ENCODE assay signal across 8 cellular contexts in the genomic region with DNA sequence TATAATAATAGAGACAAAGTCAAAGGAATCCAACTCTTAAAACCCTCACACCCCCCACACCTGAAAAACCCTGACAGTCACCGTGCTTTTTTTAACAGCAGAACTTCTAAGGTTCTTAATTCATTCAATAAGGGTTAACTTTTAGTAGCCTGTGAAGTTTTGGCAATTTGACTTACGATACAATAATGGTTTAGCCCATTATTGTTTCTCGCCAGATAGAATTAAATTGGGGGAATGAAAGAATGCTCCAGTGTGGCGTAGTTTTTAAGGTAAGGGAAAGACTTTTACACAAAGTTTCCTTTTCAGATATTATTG. TPM values are rescaled to one million over a fixed set of nuclear protein-coding genes. Genes with fewer than 3 reads are reported as not detected.
DNase-seq lines count a peak whose midpoint lies in the region; ATAC-seq and TF ChIP-seq lines count a peak whose summit lies in the region.

No MANE protein-coding gene starts in this region.

- TF ChIP-seq CTCF in left ventricle myocardium inferior (IDR thresholded peaks at IDR 0.05; ENCODE audit: borderline replicate concordance): no peak
- TF ChIP-seq CTCF in lower leg skin (IDR thresholded peaks at IDR 0.05): no peak

- H3K27ac ChIP-seq in left ventricle myocardium inferior (replicated peaks) (peak overlapping the region; percentile 85), aorta (ENCODE audit: low read depth in 1 of 2, low read length in 2 of 2) (peak overlapping the region in 1 of 2 donors; percentile 24)

- H3K27ac Mint-ChIP-seq in activated naive CD8-positive, alpha-beta T cell treated with anti-CD3 and anti-CD28 coated beads, Interleukin-2, amount 50 U/mL, for 24 hours: peak overlapping the region; percentile 100

- intact Hi-C loops in left ventricle myocardium inferior (cut with micrococcal nuclease) (loop anchor here (5.0 kb wide), 1 partner anchor 133 kb away; no protein-coding TSS in a partner anchor), Right ventricle myocardium inferior (cut with DNase I) (no loop called here), lower leg skin (cut with DNase I; ENCODE audit: low total_unique reads) (no loop called here), aorta (cut with DNase I) (loop anchor here (5.0 to 10.0 kb wide), 3 partner anchors 111 to 871 kb away; a partner anchor contains a TSS)

- no peak for DNase-seq in left ventricle myocardium inferior
- DNase-seq in Right ventricle myocardium inferior (ENCODE audit: missing footprints): no peak
- no peak for DNase-seq in activated naive CD8-positive, alpha-beta T cell treated with anti-CD3 and anti-CD28 coated beads, Interleukin-2, amount 50 U/mL, for 24 hours
- DNase-seq in lower leg skin (ENCODE audit: low spot score in 2 of 2): no peak
- no peak for DNase-seq in aorta
- no peak for DNase-seq in NCI-H1048 (lab: John Stamatoyannopoulos, UW)
- no peak for DNase-seq in HuH-7 (ENCODE audit: low spot score)

- no peaks in the 10 kb centered on the region for H3K9me3 Mint-ChIP-seq in activated naive CD8-positive, alpha-beta T cell treated with anti-CD3 and anti-CD28 coated beads, Interleukin-2, amount 50 U/mL, for 24 hours

- H3K4me1 ChIP-seq in left ventricle myocardium inferior (peaks cover 23% of the 10 kb centered on the region), aorta (ENCODE audit: control insufficient read depth in 1 of 2, insufficient read depth in 2 of 2, low read length in 2 of 2) (peaks cover 0 to 3% of the 10 kb centered on the region in 2 donors)

- no peaks in the 10 kb centered on the region for H3K9me3 ChIP-seq in left ventricle myocardium inferior (replicated peaks)
- H3K9me3 ChIP-seq in aorta (ENCODE audit: control insufficient read depth, low read length): no peaks in the 10 kb centered on the region

- H3K27me3 ChIP-seq in left ventricle myocardium inferior (ENCODE audit: low read depth) (peaks cover 7% of the 10 kb centered on the region), aorta (ENCODE audit: control insufficient read depth in 1 of 2, insufficient read depth in 2 of 2, low read length in 1 of 2) (no peaks in the 10 kb centered on the region)

- no peak for TF ChIP-seq POLR2A in lower leg skin (IDR thresholded peaks at IDR 0.05)

- H3K36me3 ChIP-seq in left ventricle myocardium inferior: peaks cover 13% of the 10 kb centered on the region
- no peaks in the 10 kb centered on the region for H3K36me3 ChIP-seq in aorta (ENCODE audit: control insufficient read depth in 1 of 2, insufficient read depth in 2 of 2, low read length in 1 of 2)

- H3K27me3 Mint-ChIP-seq in activated naive CD8-positive, alpha-beta T cell treated with anti-CD3 and anti-CD28 coated beads, Interleukin-2, amount 50 U/mL, for 24 hours: peaks cover 3% of the 10 kb centered on the region

- H3K4me3 Mint-ChIP-seq in activated naive CD8-positive, alpha-beta T cell treated with anti-CD3 and anti-CD28 coated beads, Interleukin-2, amount 50 U/mL, for 24 hours: peak overlapping the region; percentile 100

- H3K36me3 Mint-ChIP-seq in activated naive CD8-positive, alpha-beta T cell treated with anti-CD3 and anti-CD28 coated beads, Interleukin-2, amount 50 U/mL, for 24 hours (ENCODE audit: low read depth): peaks cover 39% of the 10 kb centered on the region

- H3K4me1 Mint-ChIP-seq in activated naive CD8-positive, alpha-beta T cell treated with anti-CD3 and anti-CD28 coated beads, Interleukin-2, amount 50 U/mL, for 24 hours: peaks cover 39% of the 10 kb centered on the region

- ATAC-seq in Right ventricle myocardium inferior (no peak), aorta (ENCODE audit: low FRiP score) (no peak), HG02973 (IDR thresholded peaks at IDR 0.05; ENCODE audit: unreplicated experiment) (no peak)
- peak; percentile 30 for ATAC-seq in activated naive CD8-positive, alpha-beta T cell treated with anti-CD3 and anti-CD28 coated beads, Interleukin-2, amount 50 U/mL, for 24 hours

- WGBS in lower leg skin, 2 donors: 9 to 10% methylated on average over 4 of the region's 4 CpGs
- WGBS in aorta, 2 donors: 18 to 22% methylated on average over 4 of the region's 4 CpGs

- H3K4me3 ChIP-seq in left ventricle myocardium inferior (peak overlapping the region; percentile 74), lower leg skin (ENCODE audit: low read depth, poor library complexity, severe bottlenecking) (peak overlapping the region; percentile 82), aorta (ENCODE audit: low read length in 2 of 2) (peak overlapping the region; percentile 73 to 93)

RNA-seq across cellular contexts. Expression of a gene that starts 0.6 kb away (rescaled TPM):
- 13.9 TPM for total RNA-seq in left ventricle myocardium inferior
- total RNA-seq in Right ventricle myocardium inferior: 14.8 TPM
- 10 to 100 TPM in 3 of 4 donors, 1 to 10 TPM in 1; 9.5 to 61.3 (median 16.9) TPM for total RNA-seq in lower leg skin
- total RNA-seq in aorta: 10 to 100 TPM; 13.6 to 18.1 TPM
- 10 to 100 TPM; 16.4 to 27.4 TPM for polyA plus RNA-seq in aorta

RNA-seq across cellular contexts. Expression of a gene that starts 59.8 kb away (rescaled TPM):
- total RNA-seq in left ventricle myocardium inferior (not detected), Right ventricle myocardium inferior (not detected), lower leg skin (1 to 10 TPM; 2.0 to 2.5 (median 2.2) TPM), aorta (1 to 10 TPM in 1 of 2 donors, under 1 TPM in 1; 0.36 to 1.2 TPM)
- under 1 TPM; 0.18 to 0.38 TPM for polyA plus RNA-seq in aorta

Comparison
In these comparisons a context has a peak if more than half of its experiments do, and no peak if none do; other contexts are left out.
1. intact Hi-C loops: an anchor here in left ventricle myocardium inferior (5.0 kb wide) and aorta (5.0 to 10.0 kb wide); none called in Right ventricle myocardium inferior and lower leg skin.